ENCODE assay signal across 19 cellular contexts in genomic region chr7:55252386-55252785, GRCh38.
DNase-seq lines count a peak whose midpoint lies in the region; TF ChIP-seq lines count a peak whose summit lies in the region.
"Had no signal": no experiment of that assay in that cellular context is flagged by ENCODE, and none has a peak within 500 bp of the region (broad histone marks: within the 10 kb centered on the region; RNA-seq: fewer than 3 reads in every experiment).

No MANE protein-coding gene starts in this region.

- H3K4me1 Mint-ChIP-seq in neural crest cell, result peaks cover 8% of the 10 kb centered on the region

- H3K4me3 ChIP-seq in AG10803 (ENCODE audit: low read length) (no peak overlapping the region), coronary artery (no peak overlapping the region)
- H3K4me3 ChIP-seq: BLaER1, MG63 had no signal

- H3K36me3 Mint-ChIP-seq in neural crest cell (ENCODE audit: low read depth), result no peaks in the 10 kb centered on the region
- H3K36me3 Mint-ChIP-seq: CD8-positive, alpha-beta memory T cell; IgD-negative memory B cell had no signal

- TF ChIP-seq CTCF in AG10803 (conservative IDR thresholded peaks at IDR 0.05; ENCODE audit: low read length), result no peak
- no peak for TF ChIP-seq CTCF in coronary artery (IDR thresholded peaks at IDR 0.05)
- no peak for TF ChIP-seq CTCF in neural crest cell (conservative IDR thresholded peaks at IDR 0.05)

- H3K27ac Mint-ChIP-seq in neural crest cell (ENCODE audit: unreplicated experiment), result no peak overlapping the region
- H3K27ac Mint-ChIP-seq: IgD-negative memory B cell had no signal

- peaks cover 4% of the 10 kb centered on the region for H3K9me3 Mint-ChIP-seq in neural crest cell
- H3K9me3 Mint-ChIP-seq: CD8-positive, alpha-beta memory T cell; IgD-negative memory B cell had no signal

- peak overlapping the region; percentile 74 for H3K4me3 Mint-ChIP-seq in neural crest cell

- no peak overlapping the region for H3K27ac ChIP-seq in coronary artery
- H3K27ac ChIP-seq: BLaER1 had no signal

- peaks cover 51% of the 10 kb centered on the region for H3K27me3 Mint-ChIP-seq in neural crest cell (ENCODE audit: low read depth)

- DNase-seq in AG10803 (ENCODE audit: low read depth), result peak; percentile 23
- DNase-seq in GM04504 (ENCODE audit: low read depth), result peak; percentile 36
- DNase-seq in coronary artery (ENCODE audit: low spot score), result peak; percentile 47
- DNase-seq in neural crest cell (ENCODE audit: low read depth, low spot score), result no peak
- DNase-seq in NOMO-1 (lab: John Stamatoyannopoulos, UW; ENCODE audit: unreplicated experiment in 2 of 2), result no peak
- no peak for DNase-seq in NCI-H2196 (lab: John Stamatoyannopoulos, UW; ENCODE audit: unreplicated experiment)
- no peak for DNase-seq in NK-92 treated with Interleukin-12 subunit alpha and Interleukin-12 subunit beta, amount 100 ng/mL, for 24 hours (lab: John Stamatoyannopoulos, UW)
- DNase-seq: CD8-positive, alpha-beta memory T cell; Karpas-422; MG63; NCI-H1048; NCI-H146; NCI-H2081; NCI-H2171 treated with DMSO at 0.1 percent for 48 hours; NCI-H748 treated with DMSO at 0.1 percent for 48 hours; OCI-M1; SHP77 treated with DMSO at 0.1 percent for 48 hours had no signal

Comparison
In these comparisons a context has a peak if more than half of its experiments do, and no peak if none do; other contexts are left out.
1. DNase-seq: peak in AG10803 (single experiment), GM04504 (single experiment) and coronary artery (single experiment); none in neural crest cell (single experiment), NOMO-1 (0 of 2), NCI-H2196 (single experiment) and NK-92 treated with Interleukin-12 subunit alpha and Interleukin-12 subunit beta, amount 100 ng/mL, for 24 hours (single experiment).